Comparison of ENCODE assay signal across 17 cellular contexts in the genomic region with DNA sequence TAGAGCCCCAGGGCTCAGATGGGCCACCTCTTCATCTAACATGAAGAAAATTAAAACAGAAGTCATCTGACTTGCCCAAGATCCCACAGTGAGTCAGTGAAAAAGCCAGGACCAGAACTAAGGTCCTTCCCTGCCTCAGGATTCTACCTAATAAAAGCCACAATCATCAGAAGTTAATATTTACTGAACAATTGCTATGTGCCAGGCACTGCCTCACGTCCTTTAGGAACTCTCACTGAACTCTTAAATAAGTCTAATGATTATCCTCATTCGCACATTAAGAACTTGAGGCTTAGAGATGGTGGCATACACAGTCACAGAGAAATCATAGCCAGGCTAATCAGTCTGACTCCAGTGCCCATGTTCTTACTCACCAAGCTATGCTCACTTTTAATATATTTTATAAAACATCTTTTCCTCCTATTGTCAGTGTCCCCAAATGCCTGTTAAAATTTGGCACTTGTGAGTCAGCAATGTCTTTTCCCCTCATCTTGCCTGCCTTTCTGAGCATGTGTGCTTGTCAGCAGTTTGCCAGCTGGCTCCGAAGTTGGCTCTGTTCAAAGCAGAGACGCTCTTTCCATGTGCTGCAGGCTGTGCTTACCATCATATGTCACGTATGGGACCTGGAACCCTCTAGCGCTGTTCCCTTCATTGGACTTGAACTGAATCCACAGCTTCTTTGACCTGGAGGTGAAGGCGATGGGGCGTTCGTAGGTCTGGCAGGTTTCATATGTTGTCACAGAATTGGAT. TPM values are rescaled to one million over a fixed set of nuclear protein-coding genes. Genes with fewer than 3 reads are reported as not detected.
A peak's percentile ranks its signal among the peaks of the same experiment; 100 is the strongest.
DNase-seq lines count a peak whose midpoint lies in the region; ATAC-seq and TF ChIP-seq lines count a peak whose summit lies in the region.
"Had no signal": no experiment of that assay in that cellular context is flagged by ENCODE, and none has a peak within 500 bp of the region (broad histone marks: within the 10 kb centered on the region; RNA-seq: fewer than 3 reads in every experiment).

No MANE protein-coding gene starts in this region.

- H3K9me3 ChIP-seq in heart left ventricle (no peaks in the 10 kb centered on the region), uterus (no peaks in the 10 kb centered on the region)
- H3K9me3 ChIP-seq: SJCRH30 had no signal

- CTCF ChIA-PET in WTC11 (lab: Charles Lee) = interaction anchor here (1.6 kb wide), 1 partner anchor 10 kb away, joined by 5 read pairs; no protein-coding TSS in a partner anchor

- WGBS in heart left ventricle, 4 donors = 78 to 93% (median 83%) methylated on average over 9 of the region's 9 CpGs

- H3K9me3 Mint-ChIP-seq in WTC11 = no peaks in the 10 kb centered on the region
- H3K9me3 Mint-ChIP-seq: CD8-positive, alpha-beta memory T cell had no signal

- POLR2A ChIA-PET in WTC11 (lab: Charles Lee) = no interaction called here

- no peaks in the 10 kb centered on the region for H3K36me3 Mint-ChIP-seq in WTC11
- H3K36me3 Mint-ChIP-seq: CD8-positive, alpha-beta memory T cell had no signal

- no peak overlapping the region for H3K4me3 Mint-ChIP-seq in WTC11
- H3K4me3 Mint-ChIP-seq: CD8-positive, alpha-beta memory T cell had no signal

- H3K4me1 Mint-ChIP-seq in WTC11 = peaks cover 8% of the 10 kb centered on the region
- H3K4me1 Mint-ChIP-seq: CD8-positive, alpha-beta memory T cell had no signal

- ATAC-seq in heart left ventricle = peak in 3 of 4 donors; percentile 41 to 62 (median 56)
- ATAC-seq in WTC11 = no peak
- no peak for ATAC-seq in activated CD4-positive, CD25-positive, alpha-beta regulatory T cell treated with anti-CD3 and anti-CD28 coated beads, Interleukin-2, amount 50 U/mL, for 24 hours
- no peak for ATAC-seq in GM21619 (IDR thresholded peaks at IDR 0.05; ENCODE audit: unreplicated experiment)
- ATAC-seq: PC-3 had no signal

- intact Hi-C loops in heart left ventricle (cut with DNase I) (no loop called here), cardiac septum (cut with DNase I) (no loop called here), uterus (cut with DNase I; ENCODE audit: low total_unique reads) (no loop called here)

- H3K27me3 ChIP-seq in heart left ventricle (no peaks in the 10 kb centered on the region), uterus (no peaks in the 10 kb centered on the region)
- H3K27me3 ChIP-seq: SJCRH30 had no signal

- no peaks in the 10 kb centered on the region; the same call in 1 of the 2 replicates for H3K27me3 Mint-ChIP-seq in WTC11 (ENCODE audit: low read depth)

- DNase-seq in heart left ventricle (peak in 1 of 5 donors; percentile 36), cardiac septum (ENCODE audit: low spot score) (no peak), WTC11 (ENCODE audit: low spot score) (no peak), kidney tubule cell (ENCODE audit: low spot score) (peak; percentile 62), uterus (no peak)
- DNase-seq: CD8-positive, alpha-beta memory T cell; DMS53; MV-4-11; NCI-H187 treated with DMSO at 0.1 percent for 48 hours; NCI-H2227 treated with DMSO at 0.1 percent for 48 hours; NCI-H526; PC-3; SJCRH30 had no signal

- H3K4me1 ChIP-seq in heart left ventricle = peaks cover 0 to 18% (median 5%) of the 10 kb centered on the region in 12 donors
- no peaks in the 10 kb centered on the region for H3K4me1 ChIP-seq in uterus

- no peak overlapping the region for H3K27ac ChIP-seq in heart left ventricle
- H3K27ac ChIP-seq in uterus = no peak overlapping the region
- H3K27ac ChIP-seq: KMS-11, SJCRH30 had no signal

- no peak for TF ChIP-seq POLR2A in heart left ventricle (IDR thresholded peaks at IDR 0.05)
- TF ChIP-seq POLR2A in uterus (IDR thresholded peaks at IDR 0.05) = no peak

- no peak overlapping the region for H3K4me3 ChIP-seq in heart left ventricle
- H3K4me3 ChIP-seq in uterus = no peak overlapping the region
- H3K4me3 ChIP-seq: SJCRH30 had no signal

- peak overlapping the region; percentile 61; the same call in 1 of the 2 replicates for H3K27ac Mint-ChIP-seq in WTC11
- H3K27ac Mint-ChIP-seq: CD8-positive, alpha-beta memory T cell had no signal

- TF ChIP-seq CTCF in heart left ventricle (IDR thresholded peaks at IDR 0.05) = no peak
- TF ChIP-seq CTCF in WTC11 (IDR thresholded peaks at IDR 0.05) = no peak
- no peak for TF ChIP-seq CTCF in uterus (IDR thresholded peaks at IDR 0.05)

- no peaks in the 10 kb centered on the region for H3K36me3 ChIP-seq in heart left ventricle
- H3K36me3 ChIP-seq in uterus = no peaks in the 10 kb centered on the region
- H3K36me3 ChIP-seq: SJCRH30 had no signal

TF ChIP-seq in WTC11, 78 proteins besides CTCF, POLR2A, EP300 and RAD21 (continues in another document):
- TF ChIP-seq, protein P1, sequence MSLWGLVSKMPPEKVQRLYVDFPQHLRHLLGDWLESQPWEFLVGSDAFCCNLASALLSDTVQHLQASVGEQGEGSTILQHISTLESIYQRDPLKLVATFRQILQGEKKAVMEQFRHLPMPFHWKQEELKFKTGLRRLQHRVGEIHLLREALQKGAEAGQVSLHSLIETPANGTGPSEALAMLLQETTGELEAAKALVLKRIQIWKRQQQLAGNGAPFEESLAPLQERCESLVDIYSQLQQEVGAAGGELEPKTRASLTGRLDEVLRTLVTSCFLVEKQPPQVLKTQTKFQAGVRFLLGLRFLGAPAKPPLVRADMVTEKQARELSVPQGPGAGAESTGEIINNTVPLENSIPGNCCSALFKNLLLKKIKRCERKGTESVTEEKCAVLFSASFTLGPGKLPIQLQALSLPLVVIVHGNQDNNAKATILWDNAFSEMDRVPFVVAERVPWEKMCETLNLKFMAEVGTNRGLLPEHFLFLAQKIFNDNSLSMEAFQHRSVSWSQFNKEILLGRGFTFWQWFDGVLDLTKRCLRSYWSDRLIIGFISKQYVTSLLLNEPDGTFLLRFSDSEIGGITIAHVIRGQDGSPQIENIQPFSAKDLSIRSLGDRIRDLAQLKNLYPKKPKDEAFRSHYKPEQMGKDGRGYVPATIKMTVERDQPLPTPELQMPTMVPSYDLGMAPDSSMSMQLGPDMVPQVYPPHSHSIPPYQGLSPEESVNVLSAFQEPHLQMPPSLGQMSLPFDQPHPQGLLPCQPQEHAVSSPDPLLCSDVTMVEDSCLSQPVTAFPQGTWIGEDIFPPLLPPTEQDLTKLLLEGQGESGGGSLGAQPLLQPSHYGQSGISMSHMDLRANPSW (CRISPR knock-in tag; conservative IDR thresholded peaks at IDR 0.05; ENCODE audit: low read depth) = no peak
- TF ChIP-seq, protein P2, sequence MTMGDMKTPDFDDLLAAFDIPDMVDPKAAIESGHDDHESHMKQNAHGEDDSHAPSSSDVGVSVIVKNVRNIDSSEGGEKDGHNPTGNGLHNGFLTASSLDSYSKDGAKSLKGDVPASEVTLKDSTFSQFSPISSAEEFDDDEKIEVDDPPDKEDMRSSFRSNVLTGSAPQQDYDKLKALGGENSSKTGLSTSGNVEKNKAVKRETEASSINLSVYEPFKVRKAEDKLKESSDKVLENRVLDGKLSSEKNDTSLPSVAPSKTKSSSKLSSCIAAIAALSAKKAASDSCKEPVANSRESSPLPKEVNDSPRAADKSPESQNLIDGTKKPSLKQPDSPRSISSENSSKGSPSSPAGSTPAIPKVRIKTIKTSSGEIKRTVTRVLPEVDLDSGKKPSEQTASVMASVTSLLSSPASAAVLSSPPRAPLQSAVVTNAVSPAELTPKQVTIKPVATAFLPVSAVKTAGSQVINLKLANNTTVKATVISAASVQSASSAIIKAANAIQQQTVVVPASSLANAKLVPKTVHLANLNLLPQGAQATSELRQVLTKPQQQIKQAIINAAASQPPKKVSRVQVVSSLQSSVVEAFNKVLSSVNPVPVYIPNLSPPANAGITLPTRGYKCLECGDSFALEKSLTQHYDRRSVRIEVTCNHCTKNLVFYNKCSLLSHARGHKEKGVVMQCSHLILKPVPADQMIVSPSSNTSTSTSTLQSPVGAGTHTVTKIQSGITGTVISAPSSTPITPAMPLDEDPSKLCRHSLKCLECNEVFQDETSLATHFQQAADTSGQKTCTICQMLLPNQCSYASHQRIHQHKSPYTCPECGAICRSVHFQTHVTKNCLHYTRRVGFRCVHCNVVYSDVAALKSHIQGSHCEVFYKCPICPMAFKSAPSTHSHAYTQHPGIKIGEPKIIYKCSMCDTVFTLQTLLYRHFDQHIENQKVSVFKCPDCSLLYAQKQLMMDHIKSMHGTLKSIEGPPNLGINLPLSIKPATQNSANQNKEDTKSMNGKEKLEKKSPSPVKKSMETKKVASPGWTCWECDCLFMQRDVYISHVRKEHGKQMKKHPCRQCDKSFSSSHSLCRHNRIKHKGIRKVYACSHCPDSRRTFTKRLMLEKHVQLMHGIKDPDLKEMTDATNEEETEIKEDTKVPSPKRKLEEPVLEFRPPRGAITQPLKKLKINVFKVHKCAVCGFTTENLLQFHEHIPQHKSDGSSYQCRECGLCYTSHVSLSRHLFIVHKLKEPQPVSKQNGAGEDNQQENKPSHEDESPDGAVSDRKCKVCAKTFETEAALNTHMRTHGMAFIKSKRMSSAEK (CRISPR knock-in tag; IDR thresholded peaks at IDR 0.05; ENCODE audit: borderline replicate concordance) = no peak
- TF ChIP-seq NFATC4 (CRISPR knock-in tag; IDR thresholded peaks at IDR 0.05) (no peak), ZBTB21 (CRISPR knock-in tag; IDR thresholded peaks at IDR 0.05; ENCODE audit: borderline replicate concordance) (no peak), SMAD4 (CRISPR knock-in tag; IDR thresholded peaks at IDR 0.05) (no peak), ZNF671 (CRISPR knock-in tag; IDR thresholded peaks at IDR 0.05) (no peak)
- TF ChIP-seq, protein P3, sequence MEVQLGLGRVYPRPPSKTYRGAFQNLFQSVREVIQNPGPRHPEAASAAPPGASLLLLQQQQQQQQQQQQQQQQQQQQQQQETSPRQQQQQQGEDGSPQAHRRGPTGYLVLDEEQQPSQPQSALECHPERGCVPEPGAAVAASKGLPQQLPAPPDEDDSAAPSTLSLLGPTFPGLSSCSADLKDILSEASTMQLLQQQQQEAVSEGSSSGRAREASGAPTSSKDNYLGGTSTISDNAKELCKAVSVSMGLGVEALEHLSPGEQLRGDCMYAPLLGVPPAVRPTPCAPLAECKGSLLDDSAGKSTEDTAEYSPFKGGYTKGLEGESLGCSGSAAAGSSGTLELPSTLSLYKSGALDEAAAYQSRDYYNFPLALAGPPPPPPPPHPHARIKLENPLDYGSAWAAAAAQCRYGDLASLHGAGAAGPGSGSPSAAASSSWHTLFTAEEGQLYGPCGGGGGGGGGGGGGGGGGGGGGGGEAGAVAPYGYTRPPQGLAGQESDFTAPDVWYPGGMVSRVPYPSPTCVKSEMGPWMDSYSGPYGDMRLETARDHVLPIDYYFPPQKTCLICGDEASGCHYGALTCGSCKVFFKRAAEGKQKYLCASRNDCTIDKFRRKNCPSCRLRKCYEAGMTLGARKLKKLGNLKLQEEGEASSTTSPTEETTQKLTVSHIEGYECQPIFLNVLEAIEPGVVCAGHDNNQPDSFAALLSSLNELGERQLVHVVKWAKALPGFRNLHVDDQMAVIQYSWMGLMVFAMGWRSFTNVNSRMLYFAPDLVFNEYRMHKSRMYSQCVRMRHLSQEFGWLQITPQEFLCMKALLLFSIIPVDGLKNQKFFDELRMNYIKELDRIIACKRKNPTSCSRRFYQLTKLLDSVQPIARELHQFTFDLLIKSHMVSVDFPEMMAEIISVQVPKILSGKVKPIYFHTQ (CRISPR knock-in tag; IDR thresholded peaks at IDR 0.05) = no peak

RNA-seq across cellular contexts. Expression of a gene that starts 21.5 kb away (rescaled TPM):
- total RNA-seq in heart left ventricle (1 to 10 TPM in 4 of 9 donors, under 1 TPM in 5; 0.24 to 3.4 (median 0.63) TPM), cardiac septum (1.0 TPM), WTC11 (2021) (3.9 to 4.5 TPM (median 4.4 TPM) in 3 replicates), uterus (1 to 10 TPM in 3 of 4 donors, under 1 TPM in 1; 0.29 to 6.8 (median 3.8) TPM)
- polyA plus RNA-seq in heart left ventricle = under 1 TPM; 0.23 to 0.26 TPM
- total RNA-seq: HT-29, PC-3 had no signal

Comparison
In these comparisons a context has a peak if more than half of its experiments do, and no peak if none do; other contexts are left out.
1. ATAC-seq: peak in heart left ventricle (3 of 4); none in WTC11 (single experiment), activated CD4-positive, CD25-positive, alpha-beta regulatory T cell treated with anti-CD3 and anti-CD28 coated beads, Interleukin-2, amount 50 U/mL, for 24 hours (0 of 2) and GM21619 (single experiment).